ENCODE assay signal across 21 cellular contexts in the genomic region with DNA sequence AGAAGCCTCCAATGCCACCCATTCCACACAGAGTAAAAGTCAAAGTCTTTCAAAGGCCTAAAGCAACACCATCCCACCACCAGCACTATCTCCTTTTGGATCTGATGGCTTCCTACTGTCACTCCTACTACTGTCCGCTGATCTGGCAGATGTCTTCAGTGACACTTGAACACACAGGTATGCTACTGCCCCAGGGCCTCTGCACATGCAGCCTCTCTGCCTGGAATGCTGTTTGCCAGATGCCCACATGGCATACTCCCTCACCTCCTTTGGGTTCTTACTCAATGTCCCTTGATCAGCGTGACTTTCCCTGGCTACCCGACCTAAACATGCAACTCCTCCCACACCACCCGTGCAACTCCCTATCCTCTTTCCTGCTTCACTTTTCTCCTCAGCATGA.
DNase-seq lines count a peak whose midpoint lies in the region; ATAC-seq and TF ChIP-seq lines count a peak whose summit lies in the region.
"Had no signal": no experiment of that assay in that cellular context is flagged by ENCODE, and none has a peak within 500 bp of the region (broad histone marks: within the 10 kb centered on the region; RNA-seq: fewer than 3 reads in every experiment).

No MANE protein-coding gene starts in this region.

- 95% methylated on average over 4 of the region's 4 CpGs for WGBS in SK-N-SH (ENCODE audit: low lambda C conversion rate)
- 76% methylated on average over 4 of the region's 4 CpGs for WGBS in esophagus muscularis mucosa
- WGBS in trophoblast cell (ENCODE audit: extremely low coverage, insufficient coverage, insufficient read length) = no CpG with 5 or more reads among the region's 4 CpGs
- WGBS in gastroesophageal sphincter (ENCODE audit: low coverage in 1 of 2), 2 donors = 80 to 93% methylated on average over 2 to 4 of the region's 4 CpGs

- TF ChIP-seq EP300 in SK-N-SH (IDR thresholded peaks at IDR 0.05; ENCODE audit: borderline replicate concordance in 1 of 2, low read depth in 1 of 2, low read length in 1 of 2) (no peak), esophagus muscularis mucosa (IDR thresholded peaks at IDR 0.05) (no peak), gastroesophageal sphincter (IDR thresholded peaks at IDR 0.05) (no peak)

- no peak overlapping the region for H2BK12ac ChIP-seq in trophoblast cell (ENCODE audit: low read length)

- H3K9me3 Mint-ChIP-seq in activated CD4-positive, alpha-beta memory T cell treated with anti-CD3 and anti-CD28 coated beads, Interleukin-2, amount 10 ng/mL, durations not matched to agents 7 days and 5 days = no peaks in the 10 kb centered on the region
- H3K9me3 Mint-ChIP-seq: CD4-positive, alpha-beta T cell; HFFc6; IgD-negative memory B cell had no signal

- H4K8ac ChIP-seq in trophoblast cell (ENCODE audit: low read depth, low read length) = no peak overlapping the region

- H3K14ac ChIP-seq in trophoblast cell (ENCODE audit: low read length) = no peak overlapping the region

- no peaks in the 10 kb centered on the region for H3F3A ChIP-seq in SK-N-SH (replicated peaks; ENCODE audit: insufficient read depth)

- no peak for TF ChIP-seq RAD21 in SK-N-SH (IDR thresholded peaks at IDR 0.05; ENCODE audit: low read length)

- no peak overlapping the region for H2BK5ac ChIP-seq in trophoblast cell (ENCODE audit: low read depth, low read length, poor library complexity)

- H3K27me3 ChIP-seq in SK-N-SH (ENCODE audit: insufficient read depth) (no peaks in the 10 kb centered on the region), esophagus muscularis mucosa (no peaks in the 10 kb centered on the region), trophoblast cell (ENCODE audit: insufficient read depth, low read length) (no peaks in the 10 kb centered on the region), gastroesophageal sphincter (no peaks in the 10 kb centered on the region)

- intact Hi-C loops in esophagus muscularis mucosa (cut with DNase I) = no loop called here

- H3K4ac ChIP-seq in trophoblast cell (ENCODE audit: low read depth, low read length) = no peak overlapping the region

- H3K79me2 ChIP-seq in SK-N-SH (ENCODE audit: insufficient read depth) (no peaks in the 10 kb centered on the region), trophoblast cell (ENCODE audit: control insufficient read depth, insufficient read depth, low read length, poor library complexity) (no peaks in the 10 kb centered on the region)

- H3K4me2 ChIP-seq in SK-N-SH (no peak overlapping the region), trophoblast cell (ENCODE audit: low read length) (no peak overlapping the region)
- H3K4me2 ChIP-seq: A549 had no signal

- TF ChIP-seq CTCF in SK-N-SH (IDR thresholded peaks at IDR 0.05) (no peak), esophagus muscularis mucosa (IDR thresholded peaks at IDR 0.05) (no peak), gastroesophageal sphincter (IDR thresholded peaks at IDR 0.05) (no peak)

- H3K9ac ChIP-seq in SK-N-SH (no peak overlapping the region), trophoblast cell (ENCODE audit: low read length) (no peak overlapping the region)
- H3K9ac ChIP-seq: GM23248 had no signal

- no peak overlapping the region for H3K23ac ChIP-seq in trophoblast cell (ENCODE audit: low read length)

- H3K36me3 Mint-ChIP-seq in activated CD4-positive, alpha-beta memory T cell treated with anti-CD3 and anti-CD28 coated beads, Interleukin-2, amount 10 ng/mL, durations not matched to agents 7 days and 5 days (ENCODE audit: low read depth) = no peaks in the 10 kb centered on the region
- H3K36me3 Mint-ChIP-seq: IgD-negative memory B cell had no signal

- ATAC-seq in SK-N-SH treated with all-trans-retinoic acid at 6 μM for 48 hours (no peak), gastroesophageal sphincter (no peak)
- ATAC-seq: A549, HepG2 had no signal

- CTCF ChIA-PET in SK-N-SH (lab: Yijun Ruan, JAX) = interaction anchor here (1.4 kb wide), 1 partner anchor 11 kb away, joined by 3 read pairs; no protein-coding TSS in a partner anchor
- CTCF ChIA-PET in activated CD4-positive, alpha-beta memory T cell treated with anti-CD3 and anti-CD28 coated beads, Interleukin-2, amount 10 ng/mL, durations not matched to agents 7 days and 5 days (lab: Charles Lee) = no interaction called here

- no peak overlapping the region for H2AFZ ChIP-seq in SK-N-SH (ENCODE audit: low read depth)
- no peak overlapping the region for H2AFZ ChIP-seq in trophoblast cell (ENCODE audit: insufficient read depth, low read length, poor library complexity)
- H2AFZ ChIP-seq: GM23248 had no signal

- H2BK120ac ChIP-seq in trophoblast cell (ENCODE audit: insufficient read depth, low read length, poor library complexity) = no peak overlapping the region

- H3K4me1 ChIP-seq in SK-N-SH (ENCODE audit: control insufficient read depth in 1 of 2, insufficient read depth in 2 of 2, low read depth in 1 of 2, low read length in 1 of 2) (peaks cover 0 to 21% of the 10 kb centered on the region in 2 experiments; a peak in 2 of 4 replicates), esophagus muscularis mucosa (peaks cover 0 to 47% (median 32%) of the 10 kb centered on the region in 4 donors), trophoblast cell (ENCODE audit: control insufficient read depth in 1 of 2, insufficient read depth in 2 of 2, low read length in 2 of 2) (peaks cover 0 to 5% of the 10 kb centered on the region in 2 experiments), gastroesophageal sphincter (peaks cover 0 to 35% (median 3%) of the 10 kb centered on the region in 3 donors)
- H3K4me1 ChIP-seq: A549, Caco-2 had no signal

- no peaks in the 10 kb centered on the region for H3K79me1 ChIP-seq in trophoblast cell (ENCODE audit: low read length)

- TF ChIP-seq POLR2A in esophagus muscularis mucosa (IDR thresholded peaks at IDR 0.05; ENCODE audit: low read depth) = no peak
- no peak for TF ChIP-seq POLR2A in gastroesophageal sphincter (IDR thresholded peaks at IDR 0.05)

- H3K4me3 ChIP-seq in SK-N-SH (ENCODE audit: low read depth in 2 of 2, low read length in 1 of 2) (no peak overlapping the region), esophagus muscularis mucosa (no peak overlapping the region), trophoblast cell (ENCODE audit: low read depth, low read length) (no peak overlapping the region), gastroesophageal sphincter (no peak overlapping the region)
- H3K4me3 ChIP-seq: A549, GM23248 had no signal

- no peaks in the 10 kb centered on the region for H3K9me3 ChIP-seq in SK-N-SH
- H3K9me3 ChIP-seq in esophagus muscularis mucosa = no peaks in the 10 kb centered on the region
- H3K9me3 ChIP-seq in trophoblast cell (ENCODE audit: insufficient read depth, low read depth, low read length) = no peaks in the 10 kb centered on the region
- H3K9me3 ChIP-seq in gastroesophageal sphincter = no peaks in the 10 kb centered on the region
- H3K9me3 ChIP-seq: A549, Caco-2 had no signal

- POLR2A ChIA-PET in SK-N-SH (lab: Yijun Ruan, JAX) = no interaction called here
- POLR2A ChIA-PET in activated CD4-positive, alpha-beta memory T cell treated with anti-CD3 and anti-CD28 coated beads, Interleukin-2, amount 10 ng/mL, durations not matched to agents 7 days and 5 days (lab: Charles Lee) = no interaction called here

- H3K18ac ChIP-seq in trophoblast cell (ENCODE audit: low read length) = no peak overlapping the region

- H4K91ac ChIP-seq in trophoblast cell (ENCODE audit: low read depth, low read length) = no peak overlapping the region

- DNase-seq in SK-N-SH (no peak), esophagus muscularis mucosa (ENCODE audit: extremely low spot score) (peak; percentile 80), trophoblast cell (peak; percentile 75 to 87), D341Med (ENCODE audit: low spot score) (no peak)
- DNase-seq in activated CD4-positive, alpha-beta memory T cell treated with anti-CD3 and anti-CD28 coated beads, Interleukin-2, amount 10 ng/mL, durations not matched to agents 7 days and 5 days = no peak
- DNase-seq: AML-193; Caco-2; CD4-positive, alpha-beta T cell; DMS153; DMS79; GF-D8; GM23248; HCEC 1CT; HFFc6 had no signal

- H3K27ac ChIP-seq in SK-N-SH (ENCODE audit: low read depth in 2 of 2, low read length in 1 of 2) (no peak overlapping the region), esophagus muscularis mucosa (replicated peaks in 1 of 4) (no peak overlapping the region), trophoblast cell (ENCODE audit: low read depth, low read length) (no peak overlapping the region), gastroesophageal sphincter (no peak overlapping the region)
- H3K27ac ChIP-seq: 22Rv1, A549, C4-2B, GM23248 had no signal

- no peak overlapping the region for H2AK5ac ChIP-seq in trophoblast cell (ENCODE audit: low read length)

- H4K20me1 ChIP-seq in SK-N-SH (ENCODE audit: insufficient read depth) = no peaks in the 10 kb centered on the region

- no peak overlapping the region for H3K27ac Mint-ChIP-seq in activated CD4-positive, alpha-beta memory T cell treated with anti-CD3 and anti-CD28 coated beads, Interleukin-2, amount 10 ng/mL, durations not matched to agents 7 days and 5 days
- H3K27ac Mint-ChIP-seq: CD4-positive, alpha-beta T cell; HFFc6; IgD-negative memory B cell had no signal

- H3K4me3 Mint-ChIP-seq in activated CD4-positive, alpha-beta memory T cell treated with anti-CD3 and anti-CD28 coated beads, Interleukin-2, amount 10 ng/mL, durations not matched to agents 7 days and 5 days = no peak overlapping the region
- H3K4me3 Mint-ChIP-seq: CD4-positive, alpha-beta T cell; HFFc6; IgD-negative memory B cell had no signal

- H4K12ac ChIP-seq in trophoblast cell (ENCODE audit: low read depth, low read length) = no peak overlapping the region

- H3K4me1 Mint-ChIP-seq in activated CD4-positive, alpha-beta memory T cell treated with anti-CD3 and anti-CD28 coated beads, Interleukin-2, amount 10 ng/mL, durations not matched to agents 7 days and 5 days = no peaks in the 10 kb centered on the region
- H3K4me1 Mint-ChIP-seq: IgD-negative memory B cell had no signal

- H3K27me3 Mint-ChIP-seq in activated CD4-positive, alpha-beta memory T cell treated with anti-CD3 and anti-CD28 coated beads, Interleukin-2, amount 10 ng/mL, durations not matched to agents 7 days and 5 days = peaks cover 2% of the 10 kb centered on the region
- H3K27me3 Mint-ChIP-seq: IgD-negative memory B cell had no signal

- H3K36me3 ChIP-seq in SK-N-SH (replicated peaks in 1 of 2; ENCODE audit: control insufficient read depth in 1 of 2, insufficient read depth in 2 of 2, low read length in 1 of 2) = no peaks in the 10 kb centered on the region
- no peaks in the 10 kb centered on the region for H3K36me3 ChIP-seq in esophagus muscularis mucosa
- no peaks in the 10 kb centered on the region for H3K36me3 ChIP-seq in trophoblast cell (ENCODE audit: control insufficient read depth in 1 of 2, insufficient read depth in 2 of 2, low read length in 2 of 2)
- H3K36me3 ChIP-seq in gastroesophageal sphincter = no peaks in the 10 kb centered on the region

- no peaks in the 10 kb centered on the region for H3K9me2 ChIP-seq in SK-N-SH

TF ChIP-seq in SK-N-SH, 30 proteins besides CTCF, POLR2A, EP300 and RAD21 (continues in another document):
- 0 out of 2 replicates have a peak, but pooled peaks have one; percentile 9 for TF ChIP-seq RCOR1 (IDR thresholded peaks at IDR 0.05; ENCODE audit: low read length)
- TF ChIP-seq NFIC (IDR thresholded peaks at IDR 0.05; ENCODE audit: borderline replicate concordance) = no peak

Comparison
In these comparisons a context has a peak if more than half of its experiments do, and no peak if none do; other contexts are left out.
1. DNase-seq: peak in esophagus muscularis mucosa (single experiment) and trophoblast cell (2 of 2); none in SK-N-SH (single experiment), activated CD4-positive, alpha-beta memory T cell treated with anti-CD3 and anti-CD28 coated beads, Interleukin-2, amount 10 ng/mL, durations not matched to agents 7 days and 5 days (single experiment) and D341Med (single experiment).